ENCODE assay signal across 9 cellular contexts in genomic region chr2:150167711-150168110, GRCh38.
DNase-seq lines count a peak whose midpoint lies in the region; ATAC-seq lines count a peak whose summit lies in the region.
"Had no signal": no experiment of that assay in that cellular context is flagged by ENCODE, and none has a peak within 500 bp of the region (broad histone marks: within the 10 kb centered on the region; RNA-seq: fewer than 3 reads in every experiment).

No MANE protein-coding gene starts in this region.

- in situ Hi-C loops in HAP-1 (cut with MboI; ENCODE audit: low sequenced_read_pairs), result no loop called here

- peak; percentile 90 for DNase-seq in OCI-M1 (lab: John Stamatoyannopoulos, UW)
- peak; percentile 15 to 66 for DNase-seq in lung microvascular endothelial cell (ENCODE audit: low read depth in 2 of 2)
- no peak for DNase-seq in head of caudate nucleus
- DNase-seq in HAP-1 (ENCODE audit: low spot score in 2 of 2), result no peak
- DNase-seq in NCI-H526 (lab: John Stamatoyannopoulos, UW), result no peak
- DNase-seq in islet precursor cell, result no peak
- DNase-seq: activated CD4-positive, alpha-beta T cell treated with anti-CD3 and anti-CD28 coated beads, Interleukin-2, amount 10 ng/mL, durations not matched to agents 24 days and 14 days had no signal

- ATAC-seq in GM18861 (IDR thresholded peaks at IDR 0.05; ENCODE audit: unreplicated experiment), result peak; percentile 98
- ATAC-seq in HG02763 (IDR thresholded peaks at IDR 0.05; ENCODE audit: unreplicated experiment), result peak; percentile 79

- intact Hi-C loops in head of caudate nucleus (cut with DNase I), result no loop called here

- no peak overlapping the region for H3K4me3 ChIP-seq in HAP-1

- no peaks in the 10 kb centered on the region; the same call in 1 of the 2 replicates for H3K36me3 ChIP-seq in HAP-1 (replicated peaks)

- H3K9me3 ChIP-seq in HAP-1, result no peaks in the 10 kb centered on the region

- no peaks in the 10 kb centered on the region for H3K27me3 ChIP-seq in HAP-1 (ENCODE audit: low read depth)

- peaks cover 4% of the 10 kb centered on the region; the same call in 1 of the 2 replicates for H3K4me1 ChIP-seq in HAP-1

Comparison
In these comparisons a context has a peak if more than half of its experiments do, and no peak if none do; other contexts are left out.
1. DNase-seq: peak in OCI-M1 (single experiment) and lung microvascular endothelial cell (2 of 2); none in head of caudate nucleus (0 of 42), HAP-1 (0 of 2), NCI-H526 (0 of 2) and islet precursor cell (single experiment).